ENCODE assay signal across 24 cellular contexts in the genomic region with DNA sequence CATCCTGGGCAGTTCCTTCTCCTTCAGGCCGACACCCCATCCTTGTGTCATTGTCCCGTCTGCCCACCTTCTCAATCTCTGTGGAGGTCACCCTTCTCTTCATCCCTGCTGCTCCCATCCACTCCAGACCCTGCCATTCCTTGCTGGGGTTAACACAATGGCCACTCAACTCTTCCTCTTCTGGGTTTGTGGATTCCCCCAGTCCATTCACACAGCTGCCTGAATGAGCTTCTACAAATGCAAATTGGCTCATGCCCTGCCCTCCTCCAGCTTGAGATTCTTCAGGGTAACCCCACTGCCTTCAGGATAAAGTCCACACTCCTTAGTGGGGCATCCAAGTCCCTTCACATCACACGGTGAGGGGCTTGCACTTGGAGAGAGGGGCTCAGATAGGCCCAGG. TPM values are rescaled to one million over a fixed set of nuclear protein-coding genes. Genes with fewer than 3 reads are reported as not detected.
DNase-seq lines count a peak whose midpoint lies in the region; ATAC-seq, FAIRE-seq and TF ChIP-seq lines count a peak whose summit lies in the region.
"Had no signal": no experiment of that assay in that cellular context is flagged by ENCODE, and none has a peak within 500 bp of the region (broad histone marks: within the 10 kb centered on the region; RNA-seq: fewer than 3 reads in every experiment).

No MANE protein-coding gene starts in this region.

- CTCF ChIA-PET in H1 (lab: Charles Lee; ENCODE audit: partially characterized antibody), result interaction anchor here (1.2 to 2.5 kb wide), 8 partner anchors 10 to 182 kb away, joined by 3 to 12 read pairs (median 6); no protein-coding TSS in a partner anchor

- no peak for TF ChIP-seq EP300 in H1 (IDR thresholded peaks at IDR 0.05; ENCODE audit: borderline replicate concordance in 1 of 2, low read depth in 2 of 2, low read length in 2 of 2)

- no peak overlapping the region for H3K4me3 ChIP-seq in H1 (ENCODE audit: extremely low read depth in 1 of 4, insufficient read depth in 2 of 4, low read depth in 3 of 4, low read length in 4 of 4)
- no peak overlapping the region for H3K4me3 ChIP-seq in neuronal stem cell (ENCODE audit: low read length in 2 of 2)
- H3K4me3 ChIP-seq: A549 had no signal

- H2AFZ ChIP-seq in H1 (ENCODE audit: low read length) (no peak overlapping the region), neuronal stem cell (ENCODE audit: low read length) (no peak overlapping the region)

- H3K23ac ChIP-seq in H1 (ENCODE audit: insufficient read length), result no peak overlapping the region
- H3K23ac ChIP-seq in neuronal stem cell (ENCODE audit: low read depth, low read length, poor library complexity), result peak overlapping the region; percentile 51

- peak overlapping the region; percentile 82 for H2BK20ac ChIP-seq in H1 (ENCODE audit: low read length)

- H3K4ac ChIP-seq in H1 (replicated peaks; ENCODE audit: insufficient read length, low read depth, low read length) (no peak overlapping the region), neuronal stem cell (ENCODE audit: low read length) (no peak overlapping the region)

- H3K56ac ChIP-seq in H1 (replicated peaks; ENCODE audit: insufficient read length, low read depth, low read length), result no peak overlapping the region

- H3K27me3 ChIP-seq in H1 (replicated peaks in 1 of 4; ENCODE audit: control insufficient read depth in 3 of 4, extremely low read depth in 1 of 4, insufficient read depth in 3 of 4, low read length in 3 of 4) (no peaks in the 10 kb centered on the region; a peak in 1 of 7 replicates), neuronal stem cell (ENCODE audit: control insufficient read depth in 3 of 3, insufficient read depth in 3 of 3, low read depth in 1 of 3, low read length in 3 of 3) (peaks cover 0 to 8% (median 0%) of the 10 kb centered on the region in 3 experiments)

- TF ChIP-seq CTCF in H1 (IDR thresholded peaks at IDR 0.05; ENCODE audit: control extremely low read depth in 1 of 3, insufficient read depth in 1 of 3, low read depth in 1 of 3, low read length in 3 of 3) (no peak), GM10266 (IDR thresholded peaks at IDR 0.05; ENCODE audit: control insufficient read depth, insufficient read depth, low read depth, missing control alignments) (no peak)

- no peaks in the 10 kb centered on the region for H3K9me3 ChIP-seq in H1 (ENCODE audit: insufficient read depth in 2 of 2, low read depth in 1 of 2, low read length in 1 of 2)
- H3K9me3 ChIP-seq in neuronal stem cell (replicated peaks in 1 of 2; ENCODE audit: control insufficient read depth in 2 of 2, insufficient read depth in 1 of 2, low read depth in 1 of 2, low read length in 2 of 2), result no peaks in the 10 kb centered on the region
- H3K9me3 ChIP-seq: A549 had no signal

- H2BK120ac ChIP-seq in H1 (replicated peaks; ENCODE audit: low read depth, low read length), result no peak overlapping the region
- H2BK120ac ChIP-seq in neuronal stem cell (ENCODE audit: low read depth, low read length), result no peak overlapping the region

- H4K20me1 ChIP-seq in H1 (replicated peaks in 1 of 2; ENCODE audit: control insufficient read depth in 1 of 2, insufficient read depth in 2 of 2, low read length in 2 of 2), result no peaks in the 10 kb centered on the region

- H4K5ac ChIP-seq in H1 (ENCODE audit: insufficient read length, low read depth, low read length), result no peak overlapping the region

- H3K79me1 ChIP-seq in H1 (ENCODE audit: low read depth, low read length) (no peaks in the 10 kb centered on the region), neuronal stem cell (ENCODE audit: low read depth, low read length) (no peaks in the 10 kb centered on the region)

- H3K14ac ChIP-seq in H1 (ENCODE audit: insufficient read length), result no peak overlapping the region
- H3K14ac ChIP-seq in neuronal stem cell (ENCODE audit: low read length), result no peak overlapping the region

- H4K8ac ChIP-seq in H1 (ENCODE audit: extremely low read depth, insufficient read depth, low read length) (no peak overlapping the region), neuronal stem cell (ENCODE audit: low read depth, low read length) (no peak overlapping the region)

- no peak overlapping the region for H3K18ac ChIP-seq in H1 (ENCODE audit: extremely low read depth, low read length)
- H3K18ac ChIP-seq in neuronal stem cell (ENCODE audit: low read length), result peak overlapping the region; percentile 83

- H3K9ac ChIP-seq in H1 (replicated peaks in 1 of 4; ENCODE audit: extremely low read depth in 1 of 4, low read depth in 3 of 4, low read length in 3 of 4) (no peak overlapping the region), neuronal stem cell (ENCODE audit: low read depth, low read length, poor library complexity) (no peak overlapping the region)

- H2BK5ac ChIP-seq in H1 (ENCODE audit: low read depth, low read length) (peak overlapping the region; percentile 12; the same call in 1 of the 2 replicates), neuronal stem cell (ENCODE audit: low read length) (no peak overlapping the region)

- 84% methylated on average over 3 of the region's 3 CpGs; no CpG with 5 or more reads in 1 of the 2 experiments for WGBS in H1 (ENCODE audit: extremely low coverage in 1 of 2, insufficient coverage in 1 of 2, insufficient read length in 1 of 2, insufficient replicate concordance in 2 of 2, low coverage in 1 of 2, low lambda C conversion rate in 2 of 2, missing lambda C conversion rate in 1 of 2), 2 experiments
- no CpG with 5 or more reads among the region's 3 CpGs for WGBS in neuronal stem cell (ENCODE audit: extremely low coverage in 2 of 2, insufficient read length in 2 of 2, insufficient replicate concordance in 1 of 2), 2 donors

- DNase-seq in activated CD8-positive, alpha-beta memory T cell treated with anti-CD3 and anti-CD28 coated beads for 24 hours, result peak; percentile 15
- DNase-seq in activated CD8-positive, alpha-beta memory T cell treated with anti-CD3 and anti-CD28 coated beads, Interleukin-2, amount 50 U/mL, for 48 hours, result no peak
- DNase-seq in H1 (ENCODE audit: low read depth in 1 of 2, low spot score in 2 of 2), result no peak
- DNase-seq in neuronal stem cell (ENCODE audit: low spot score), result no peak
- no peak for DNase-seq in GM10266 (ENCODE audit: extremely low spot score)
- DNase-seq: AML-193; CD4-positive, alpha-beta T cell; DMS153; DMS79; GDM1; HFFc6; Karpas-422; KBM-7 had no signal

- peak overlapping the region in 1 of 2 experiments; percentile 38; a peak in 2 of 4 replicates for H3K4me2 ChIP-seq in H1 (ENCODE audit: insufficient read depth in 1 of 2, low read depth in 2 of 2, low read length in 2 of 2)
- no peak overlapping the region for H3K4me2 ChIP-seq in neuronal stem cell (ENCODE audit: insufficient read depth, low read length, poor library complexity, severe bottlenecking)
- H3K4me2 ChIP-seq: A549 had no signal

- H2BK15ac ChIP-seq in H1 (ENCODE audit: low read length) (peak overlapping the region; percentile 90; the same call in 1 of the 2 replicates), neuronal stem cell (ENCODE audit: low read length) (peak overlapping the region; percentile 40)

- TF ChIP-seq POLR2A in H1 (IDR thresholded peaks at IDR 0.05; ENCODE audit: control extremely low read depth in 1 of 2, low read depth in 2 of 2, low read length in 2 of 2), result no peak
- no peak for TF ChIP-seq POLR2A in GM18505 (IDR thresholded peaks at IDR 0.05; ENCODE audit: borderline replicate concordance, extremely low read depth, insufficient read depth, insufficient read length)

- FAIRE-seq in H1 (lab: Jason Lieb, UNC), result no peak
- FAIRE-seq: A549, H54, HTR-8/SVneo had no signal

- TF ChIP-seq RAD21 in H1 (IDR thresholded peaks at IDR 0.05 in 1 of 2, conservative IDR thresholded peaks at IDR 0.05 in 1 of 2; ENCODE audit: low read depth in 2 of 2, low read length in 2 of 2), result no peak

- no peak for ATAC-seq in GM18505 (IDR thresholded peaks at IDR 0.05; ENCODE audit: unreplicated experiment)
- no peak for ATAC-seq in GM18520 (IDR thresholded peaks at IDR 0.05; ENCODE audit: unreplicated experiment)
- ATAC-seq: A549, HCT116 had no signal

- H3K27ac ChIP-seq in H1 (ENCODE audit: low read depth, low read length), result no peak overlapping the region
- H3K27ac ChIP-seq in neuronal stem cell (replicated peaks; ENCODE audit: low read length), result no peak overlapping the region
- H3K27ac ChIP-seq: 22Rv1, A549, C4-2B had no signal

- H3K23me2 ChIP-seq in H1 (ENCODE audit: low read depth, low read length), result no peaks in the 10 kb centered on the region

- H3K36me3 ChIP-seq in H1 (ENCODE audit: control insufficient read depth in 2 of 4, insufficient read depth in 4 of 4, low read length in 3 of 4) (no peaks in the 10 kb centered on the region), neuronal stem cell (replicated peaks in 1 of 2; ENCODE audit: control insufficient read depth in 2 of 2, insufficient read depth in 2 of 2, low read length in 2 of 2) (no peaks in the 10 kb centered on the region)

- H3K79me2 ChIP-seq in H1 (ENCODE audit: control insufficient read depth in 1 of 2, insufficient read depth in 2 of 2, low read length in 2 of 2), result no peaks in the 10 kb centered on the region

- 0 out of 2 replicates have a peak overlapping the region, but pooled peaks have one; percentile 46 for H2AK5ac ChIP-seq in H1 (ENCODE audit: low read depth, low read length)
- H2AK5ac ChIP-seq in neuronal stem cell (ENCODE audit: low read depth, low read length), result peak overlapping the region; percentile 1

- H2BK12ac ChIP-seq in H1 (ENCODE audit: low read depth, low read length) (no peak overlapping the region; the same call in 1 of the 2 replicates), neuronal stem cell (ENCODE audit: low read length) (no peak overlapping the region)

- peaks cover 6 to 14% (median 9%) of the 10 kb centered on the region in 4 experiments for H3K4me1 ChIP-seq in H1 (replicated peaks in 1 of 4; ENCODE audit: control insufficient read depth in 3 of 4, insufficient read depth in 4 of 4, low read length in 3 of 4)
- peaks cover 3 to 9% of the 10 kb centered on the region in 2 donors for H3K4me1 ChIP-seq in neuronal stem cell (ENCODE audit: control insufficient read depth in 2 of 2, insufficient read depth in 1 of 2, low read depth in 1 of 2, low read length in 2 of 2)
- H3K4me1 ChIP-seq: A549 had no signal

- POLR2A ChIA-PET in H1 (lab: Charles Lee; ENCODE audit: partially characterized antibody), result interaction anchor here (0.7 kb wide), 2 partner anchors 10 to 36 kb away, joined by 3 to 4 read pairs; no protein-coding TSS in a partner anchor

- no peak overlapping the region for H4K91ac ChIP-seq in H1 (replicated peaks; ENCODE audit: insufficient read length, low read length)
- no peak overlapping the region for H4K91ac ChIP-seq in neuronal stem cell (ENCODE audit: low read depth, low read length, poor library complexity)

RNA-seq across cellular contexts. Expression of a gene that starts 17.2 kb away (rescaled TPM):
- 0.30 and 0.48 TPM in 2 replicates for total RNA-seq in H1 (2021; fragmentation: NEBNext Ultra II Directional; extraction: Animal tissue kit (Norgen Biotek cat#: 25700))
- polyA plus RNA-seq in H1 (2011; rRNA removed), result 0.88 and 0.92 TPM in 2 replicates
- 1.1 TPM for polyA plus RNA-seq in H1 (2011; cell fraction: cytosol; rRNA removed)
- 2.0 TPM for polyA plus RNA-seq in H1 (2011; cell fraction: nucleus; rRNA removed)
- polyA plus RNA-seq in H1 (2012, experiment 1 of 2), result 0.71 to 1.3 TPM (median 1.1 TPM) in 4 replicates
- 0.29 TPM for polyA plus RNA-seq in H1 (2012, experiment 2 of 2)
- 0.28 TPM for polyA plus RNA-seq in H1 (2013, experiment 1 of 2)
- 0.35 TPM for polyA plus RNA-seq in H1 (2013, experiment 2 of 2)
- polyA minus RNA-seq in H1 (2011; rRNA and poly(A)+ RNA removed), result 1.9 and 2.6 TPM in 2 replicates
- 0.66 TPM for polyA minus RNA-seq in H1 (2011; cell fraction: cytosol; rRNA and poly(A)+ RNA removed)
- 2.0 TPM for polyA minus RNA-seq in H1 (2011; cell fraction: nucleus; rRNA and poly(A)+ RNA removed)
- polyA plus RNA-seq in neuronal stem cell (2013, experiment 1 of 2), result 0.93 TPM
- 0.86 TPM for polyA plus RNA-seq in neuronal stem cell (2013, experiment 2 of 2)
- total RNA-seq: CD4-positive, alpha-beta T cell; Daoy; HFFc6 had no signal
- polyA plus RNA-seq: A549, BJ, IgD-negative memory B cell had no signal
